11 cellular contexts compared by ENCODE assay signal in the genomic region with DNA sequence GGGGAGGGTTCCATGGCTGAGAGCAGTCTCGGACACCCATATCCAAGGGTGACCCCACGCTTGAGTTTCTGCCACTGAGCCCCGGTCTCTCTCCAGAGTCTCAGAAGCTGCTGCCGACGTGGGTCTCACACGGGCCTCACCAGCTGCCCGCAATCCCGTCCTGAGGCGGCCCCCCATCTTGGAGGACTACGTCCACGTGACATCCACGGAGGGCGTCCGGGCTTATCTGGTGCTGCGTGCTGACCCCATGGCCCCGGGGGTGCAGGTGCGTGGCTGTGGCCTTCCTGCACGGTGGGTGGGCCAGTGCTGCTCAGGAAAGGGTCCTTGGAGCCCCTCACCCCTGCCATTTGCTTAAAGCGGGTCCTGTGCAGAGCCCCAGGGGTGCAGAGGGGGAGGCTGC. TPM values are rescaled to one million over a fixed set of nuclear protein-coding genes. Genes with fewer than 3 reads are reported as not detected.
A peak's percentile ranks its signal among the peaks of the same experiment; 100 is the strongest.
DNase-seq lines count a peak whose midpoint lies in the region; ATAC-seq and TF ChIP-seq lines count a peak whose summit lies in the region.
"Had no signal": no experiment of that assay in that cellular context is flagged by ENCODE, and none has a peak within 500 bp of the region (broad histone marks: within the 10 kb centered on the region; RNA-seq: fewer than 3 reads in every experiment).

No MANE protein-coding gene starts in this region.

- H3K4me3 Mint-ChIP-seq in Calu3 (ENCODE audit: low read depth, unreplicated experiment) (peak overlapping the region; percentile 98), neural progenitor cell (peak overlapping the region; percentile 78)
- H3K4me3 Mint-ChIP-seq in central memory CD8-positive, alpha-beta T cell, result peak overlapping the region; percentile 61

- H3F3A ChIP-seq in MM.1S (ENCODE audit: insufficient read depth, low read length) (no peaks in the 10 kb centered on the region), neural progenitor cell (ENCODE audit: low read depth) (peaks cover 3% of the 10 kb centered on the region)

- peak overlapping the region; percentile 97 for H3K4me3 ChIP-seq in MM.1S (ENCODE audit: low read length)
- peak overlapping the region; percentile 87 for H3K4me3 ChIP-seq in neural progenitor cell
- H3K4me3 ChIP-seq in spleen, result peak overlapping the region in 4 of 8 donors; percentile 86 to 99 (median 95)

- H3K4me2 ChIP-seq in MM.1S (ENCODE audit: low read depth, low read length) (peak overlapping the region; percentile 94), neural progenitor cell (peak overlapping the region; percentile 100)

- intact Hi-C loops in Calu3 (cut with micrococcal nuclease; ENCODE audit: unreplicated experiment) (loop anchor here (5.0 kb wide), 1 partner anchor 77 kb away; no protein-coding TSS in a partner anchor), spleen (cut with DNase I; ENCODE audit: low total_unique reads) (loop anchor here (5.0 kb wide), 1 partner anchor 77 kb away; no protein-coding TSS in a partner anchor)

- no peak for TF ChIP-seq CTCF in Calu3 (IDR thresholded peaks at IDR 0.05; ENCODE audit: unreplicated experiment)
- TF ChIP-seq CTCF in MM.1S (IDR thresholded peaks at IDR 0.05; ENCODE audit: low read length), result no peak
- TF ChIP-seq CTCF in neural progenitor cell (IDR thresholded peaks at IDR 0.05), result no peak
- TF ChIP-seq CTCF in spleen (IDR thresholded peaks at IDR 0.05 in 8 of 11, conservative IDR thresholded peaks at IDR 0.05 in 3 of 11), result no peak

- no peak for ATAC-seq in central memory CD8-positive, alpha-beta T cell (replicated peaks; ENCODE audit: extremely low read depth, poor library complexity, severe bottlenecking)
- no peak for ATAC-seq in HG03439 (IDR thresholded peaks at IDR 0.05; ENCODE audit: unreplicated experiment)

- H3K9me3 Mint-ChIP-seq in Calu3 (ENCODE audit: low read depth, unreplicated experiment), result no peaks in the 10 kb centered on the region
- no peaks in the 10 kb centered on the region for H3K9me3 Mint-ChIP-seq in central memory CD8-positive, alpha-beta T cell
- no peaks in the 10 kb centered on the region for H3K9me3 Mint-ChIP-seq in neural progenitor cell

- H3K36me3 Mint-ChIP-seq in Calu3 (ENCODE audit: insufficient read depth, unreplicated experiment) (peaks cover 82% of the 10 kb centered on the region), neural progenitor cell (peaks cover 6% of the 10 kb centered on the region)
- H3K36me3 Mint-ChIP-seq in central memory CD8-positive, alpha-beta T cell (ENCODE audit: insufficient read depth), result peaks cover 11% of the 10 kb centered on the region

- BruUV-seq in Calu3 (replicated peaks; lab: Mats Ljungman, UMichigan), result no TSS peak

- H3K9ac ChIP-seq in MM.1S (ENCODE audit: low read length) (peak overlapping the region; percentile 80; the same call in 1 of the 2 replicates), neural progenitor cell (peak overlapping the region; percentile 79)

- H4K20me1 ChIP-seq in MM.1S (ENCODE audit: insufficient read depth, low read length) (no peaks in the 10 kb centered on the region; the same call in 1 of the 2 replicates), neural progenitor cell (ENCODE audit: low read depth) (peaks cover 47% of the 10 kb centered on the region)

- 0 out of 2 replicates have a peak, but pooled peaks cover 9% of the 10 kb centered on the region for H3K4me1 ChIP-seq in MM.1S (ENCODE audit: low read length)
- H3K4me1 ChIP-seq in neural progenitor cell, result peaks cover 7% of the 10 kb centered on the region
- H3K4me1 ChIP-seq in spleen, result peaks cover 17 to 45% (median 33%) of the 10 kb centered on the region in 6 donors

- DNase-seq in Calu3 (no peak), MM.1S (no peak), neural progenitor cell (ENCODE audit: low spot score) (no peak), caudate nucleus (lab: John Stamatoyannopoulos, UW) (no peak), spleen (no peak)
- no peak for DNase-seq in central memory CD8-positive, alpha-beta T cell (ENCODE audit: low spot score in 2 of 2)
- no peak for DNase-seq in stimulated activated naive CD4-positive, alpha-beta T cell treated with Interleukin-2 at 50 U/mL for 16 hours (lab: John Stamatoyannopoulos, UW)
- DNase-seq: NK-92 treated with Interleukin-12 subunit alpha and Interleukin-12 subunit beta, amount 100 ng/mL, for 24 hours had no signal

- 85 to 91% (median 90%) methylated on average over 5 to 19 of the region's 19 CpGs for WGBS in spleen, 5 donors

- H3K4me1 Mint-ChIP-seq in Calu3 (ENCODE audit: low read depth, unreplicated experiment), result no peaks in the 10 kb centered on the region
- H3K4me1 Mint-ChIP-seq in central memory CD8-positive, alpha-beta T cell, result peaks cover 21% of the 10 kb centered on the region
- peaks cover 5% of the 10 kb centered on the region for H3K4me1 Mint-ChIP-seq in neural progenitor cell

- TF ChIP-seq POLR2A in spleen (IDR thresholded peaks at IDR 0.05), result no peak

- no peak overlapping the region for H2AFZ ChIP-seq in MM.1S (ENCODE audit: low read length)
- H2AFZ ChIP-seq in neural progenitor cell (replicated peaks), result no peak overlapping the region

- H3K9me3 ChIP-seq in MM.1S (replicated peaks; ENCODE audit: insufficient read depth, low read length) (no peaks in the 10 kb centered on the region), neural progenitor cell (ENCODE audit: low read depth) (no peaks in the 10 kb centered on the region), spleen (no peaks in the 10 kb centered on the region)
- H3K9me3 ChIP-seq: neutrophil had no signal

- H3K27ac ChIP-seq in MM.1S (ENCODE audit: low read length) (no peak overlapping the region), neural progenitor cell (no peak overlapping the region), caudate nucleus (ENCODE audit: low read depth, low read length) (no peak overlapping the region), spleen (no peak overlapping the region)
- H3K27ac ChIP-seq: epithelial cell of prostate had no signal

- no peaks in the 10 kb centered on the region for H3K9me2 ChIP-seq in MM.1S (replicated peaks; ENCODE audit: insufficient read depth, low read length)

- H3K27me3 Mint-ChIP-seq in Calu3 (ENCODE audit: unreplicated experiment) (no peaks in the 10 kb centered on the region), neural progenitor cell (ENCODE audit: insufficient read depth, low read depth) (peaks cover 2% of the 10 kb centered on the region)
- H3K27me3 Mint-ChIP-seq in central memory CD8-positive, alpha-beta T cell, result no peaks in the 10 kb centered on the region

- H3K36me3 ChIP-seq in MM.1S (replicated peaks; ENCODE audit: insufficient read depth, low read length), result no peaks in the 10 kb centered on the region; the same call in 1 of the 2 replicates
- no peaks in the 10 kb centered on the region for H3K36me3 ChIP-seq in neural progenitor cell
- H3K36me3 ChIP-seq in spleen, result peaks cover 0 to 71% (median 19%) of the 10 kb centered on the region in 6 donors

- H3K27ac Mint-ChIP-seq in Calu3 (ENCODE audit: unreplicated experiment), result no peak overlapping the region
- no peak overlapping the region for H3K27ac Mint-ChIP-seq in central memory CD8-positive, alpha-beta T cell (ENCODE audit: low read depth)
- H3K27ac Mint-ChIP-seq in neural progenitor cell, result no peak overlapping the region

- peaks cover 33% of the 10 kb centered on the region for H3K79me2 ChIP-seq in MM.1S (ENCODE audit: low read length)
- peaks cover 27% of the 10 kb centered on the region for H3K79me2 ChIP-seq in neural progenitor cell (ENCODE audit: low read depth)

- CTCF ChIA-PET in Calu3 (lab: Charles Lee), result no interaction called here

- no peaks in the 10 kb centered on the region for H3K27me3 ChIP-seq in MM.1S (replicated peaks; ENCODE audit: insufficient read depth, low read length)
- H3K27me3 ChIP-seq in neural progenitor cell, result no peaks in the 10 kb centered on the region
- H3K27me3 ChIP-seq in spleen (replicated peaks in 1 of 7), result no peaks in the 10 kb centered on the region
- H3K27me3 ChIP-seq: neutrophil had no signal

RNA-seq across cellular contexts. Expression of gene CHTF18, which starts 1.0 kb away (rescaled TPM):
- total RNA-seq in Calu3 (2022) (154 and 173 TPM in 2 replicates), neural progenitor cell (ENCODE audit: low replicate concordance) (35.6 and 124 TPM in 2 replicates), spleen (10 to 100 TPM in 6 of 7 donors, 1 to 10 TPM in 1; 8.9 to 30.2 (median 18.5) TPM)
- 10 to 100 TPM; 23.6 to 55.0 (median 32.3) TPM for polyA plus RNA-seq in spleen

RNA-seq across cellular contexts. Expression of gene RPUSD1, which starts 1.3 kb away (rescaled TPM):
- total RNA-seq in Calu3 (2022) (47.5 and 51.1 TPM in 2 replicates), neural progenitor cell (ENCODE audit: low replicate concordance) (5.6 and 22.7 TPM in 2 replicates), spleen (10 to 100 TPM; 18.8 to 28.7 (median 22.0) TPM)
- 10 to 100 TPM; 17.9 to 34.2 (median 19.9) TPM for polyA plus RNA-seq in spleen

RNA-seq across cellular contexts. Expression of gene GNG13, which starts 11.1 kb away (rescaled TPM):
- total RNA-seq in Calu3 (2022), result not detected in 2 replicates
- not detected in 2 replicates for total RNA-seq in neural progenitor cell (ENCODE audit: low replicate concordance)
- not detected for total RNA-seq in spleen
- polyA plus RNA-seq in spleen, result not detected

RNA-seq across cellular contexts. Expression of gene MSLN, which starts 28.9 kb away (rescaled TPM):
- total RNA-seq in Calu3 (2022) (3.4 and 8.9 TPM in 2 replicates), neural progenitor cell (ENCODE audit: low replicate concordance) (0.82 and 1.2 TPM in 2 replicates), spleen (under 1 TPM in 3 of 7 donors, not detected in 4; 0.32 to 0.70 (median 0.51) TPM)
- polyA plus RNA-seq in spleen, result 1 to 10 TPM in 1 of 3 donors, under 1 TPM in 2; 0.22 to 1.1 (median 0.26) TPM

RNA-seq across cellular contexts. Expression of gene CIAO3, which starts 48.7 kb away (rescaled TPM):
- total RNA-seq in Calu3 (2022), result 51.9 and 58.4 TPM in 2 replicates
- total RNA-seq in neural progenitor cell (ENCODE audit: low replicate concordance), result 20.5 and 38.2 TPM in 2 replicates
- total RNA-seq in spleen, result 10 to 100 TPM; 24.9 to 60.2 (median 39.5) TPM
- 10 to 100 TPM; 34.1 to 80.4 (median 37.7) TPM for polyA plus RNA-seq in spleen
